In the genomic region with DNA sequence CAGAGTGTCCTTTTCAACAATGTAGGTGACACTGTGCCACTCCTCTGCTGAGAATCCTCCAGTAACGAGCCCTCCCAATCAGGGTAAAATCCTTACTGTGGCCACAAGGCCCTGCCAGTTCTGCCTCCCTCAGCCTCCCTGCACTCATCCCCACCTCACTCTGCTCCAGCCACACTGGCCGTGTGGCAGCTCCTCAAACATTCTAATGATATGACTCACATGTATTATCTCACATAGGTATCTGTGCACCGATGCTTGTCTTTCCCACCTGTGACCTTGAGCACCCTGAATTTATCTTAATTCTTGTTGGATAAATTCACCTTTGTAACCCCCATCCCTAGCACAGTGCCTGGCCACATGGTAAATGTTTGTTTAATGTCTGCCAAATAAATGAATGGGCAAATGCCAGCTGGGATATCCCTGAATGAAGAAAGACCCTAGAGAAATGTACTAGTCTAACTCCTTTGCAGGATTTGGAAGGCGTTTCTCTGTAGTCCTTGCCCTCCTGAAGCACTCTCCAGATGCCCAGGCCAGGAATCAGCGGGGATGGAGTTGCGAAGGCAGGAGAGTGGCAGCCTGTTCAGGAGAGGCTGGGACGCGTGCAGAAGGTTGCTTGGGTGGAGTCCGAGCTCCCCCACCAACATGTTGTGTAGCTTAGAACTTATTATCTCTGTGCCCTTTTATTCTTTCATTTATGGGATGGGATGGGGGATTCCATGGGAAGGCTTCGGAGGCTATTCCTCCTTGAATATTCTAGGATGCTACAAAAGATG, we compare ENCODE assay signal across 25 cellular contexts.
A peak's percentile ranks its signal among the peaks of the same experiment; 100 is the strongest.
DNase-seq lines count a peak whose midpoint lies in the region; ATAC-seq and TF ChIP-seq lines count a peak whose summit lies in the region.
"Had no signal": no experiment of that assay in that cellular context is flagged by ENCODE, and none has a peak within 500 bp of the region (broad histone marks: within the 10 kb centered on the region; RNA-seq: fewer than 3 reads in every experiment).

No MANE protein-coding gene starts in this region.

- no peak for TF ChIP-seq CTCF in body of pancreas (IDR thresholded peaks at IDR 0.05)
- no peak for TF ChIP-seq CTCF in heart left ventricle (IDR thresholded peaks at IDR 0.05)

- H3K4me1 ChIP-seq in body of pancreas, result peaks cover 10% of the 10 kb centered on the region
- H3K4me1 ChIP-seq in heart left ventricle, result no peaks in the 10 kb centered on the region
- H3K4me1 ChIP-seq: SJSA1, tibial nerve had no signal

- ATAC-seq in body of pancreas (peak; percentile 33), HG03439 (IDR thresholded peaks at IDR 0.05; ENCODE audit: unreplicated experiment) (no peak), HG03135 (IDR thresholded peaks at IDR 0.05; ENCODE audit: unreplicated experiment) (no peak), heart left ventricle (no peak)
- ATAC-seq: activated T-cell treated with anti-CD3 and anti-CD28 coated beads, Interleukin-2, amount 50 U/mL, for 72 hours; naive thymus-derived CD4-positive, alpha-beta T cell; right cardiac atrium; stimulated activated naive CD8-positive, alpha-beta T cell treated with anti-CD3 and anti-CD28 coated beads, Interleukin-15, Interleukin-2, amounts not matched to agents 100 U/mL and 50 U/mL, for 24 hours had no signal

- H3K36me3 ChIP-seq in body of pancreas (replicated peaks in 1 of 2; ENCODE audit: insufficient read depth in 1 of 2, low read depth in 2 of 2) (no peaks in the 10 kb centered on the region), H7 (replicated peaks; ENCODE audit: control insufficient read depth, insufficient read depth, low read length) (no peaks in the 10 kb centered on the region), heart left ventricle (no peaks in the 10 kb centered on the region)
- H3K36me3 ChIP-seq: SJSA1, tibial nerve had no signal

- no peaks in the 10 kb centered on the region for H3K9me3 ChIP-seq in body of pancreas
- H3K9me3 ChIP-seq in heart left ventricle, result no peaks in the 10 kb centered on the region
- H3K9me3 ChIP-seq: SJSA1, tibial nerve had no signal

- 59 to 61% methylated on average over 10 of the region's 10 CpGs for WGBS in body of pancreas, 2 donors
- 76 to 81% (median 81%) methylated on average over 10 of the region's 10 CpGs for WGBS in heart left ventricle, 4 donors

- TF ChIP-seq POLR2A in body of pancreas (IDR thresholded peaks at IDR 0.05), result no peak
- no peak for TF ChIP-seq POLR2A in heart left ventricle (IDR thresholded peaks at IDR 0.05)

- H3K27me3 ChIP-seq in body of pancreas (no peaks in the 10 kb centered on the region), layer of hippocampus (ENCODE audit: control insufficient read depth, insufficient read depth, low read length) (no peaks in the 10 kb centered on the region), H7 (ENCODE audit: control insufficient read depth, insufficient read depth, low read length) (peaks cover 1% of the 10 kb centered on the region; the same call in 1 of the 2 replicates), heart left ventricle (peaks cover 0 to 10% (median 0%) of the 10 kb centered on the region in 9 donors)
- H3K27me3 ChIP-seq: tibial nerve had no signal

- intact Hi-C loops in body of pancreas (cut with DNase I) (no loop called here), heart left ventricle (cut with DNase I) (no loop called here)

- H3K27ac ChIP-seq in body of pancreas, result no peak overlapping the region
- H3K27ac ChIP-seq in layer of hippocampus (ENCODE audit: low read depth, low read length), result peak overlapping the region; percentile 42
- no peak overlapping the region for H3K27ac ChIP-seq in heart left ventricle
- H3K27ac ChIP-seq: SJSA1, tibial nerve had no signal

- H3K4me3 ChIP-seq in body of pancreas (no peak overlapping the region), H7 (ENCODE audit: insufficient read depth, low read depth, low read length) (no peak overlapping the region), heart left ventricle (no peak overlapping the region)
- H3K4me3 ChIP-seq: SJSA1, tibial nerve had no signal

- peak; percentile 80 for DNase-seq in DMS53 (lab: John Stamatoyannopoulos, UW)
- DNase-seq in HT1080 (ENCODE audit: low read depth), result peak; percentile 31
- DNase-seq in body of pancreas, result peak in 1 of 4 donors; percentile 16
- DNase-seq in H7, result no peak
- DNase-seq in heart left ventricle, result no peak
- DNase-seq: activated CD4-positive, alpha-beta T cell treated with anti-CD3 and anti-CD28 coated beads, Interleukin-2, amount 10 ng/mL, durations not matched to agents 24 days and 14 days; activated naive CD4-positive, alpha-beta T cell treated with anti-CD3 and anti-CD28 coated beads, Interleukin-2, amount 10 ng/mL, durations not matched to agents 7 days and 5 days; activated T-cell treated with anti-CD3 and anti-CD28 coated beads, Interleukin-2, amount 50 U/mL, for 72 hours; CD4-positive, alpha-beta T cell; DND-41; endodermal cell; glutamatergic neuron; KG1; MV-4-11; naive thymus-derived CD4-positive, alpha-beta T cell; NCI-H1694; NCI-H226; right cardiac atrium; stimulated activated CD4-positive, alpha-beta T cell treated with anti-CD3 and anti-CD28 coated beads, Interleukin-4, amount 100 ng/mL, for 24 hours; stimulated activated naive CD8-positive, alpha-beta T cell treated with anti-CD3 and anti-CD28 coated beads, Interleukin-15, Interleukin-2, amounts not matched to agents 100 U/mL and 50 U/mL, for 24 hours had no signal

Comparison
In these comparisons a context has a peak if more than half of its experiments do, and no peak if none do; other contexts are left out.
1. DNase-seq: peak in DMS53 (single experiment) and HT1080 (single experiment); none in H7 (single experiment) and heart left ventricle (0 of 5).